10 cellular contexts compared by ENCODE assay signal in genomic region chr7:99096124-99096887, GRCh38. TPM values are rescaled to one million over a fixed set of nuclear protein-coding genes. Genes with fewer than 3 reads are reported as not detected.
DNase-seq lines count a peak whose midpoint lies in the region; ATAC-seq and TF ChIP-seq lines count a peak whose summit lies in the region.
"Had no signal": no experiment of that assay in that cellular context is flagged by ENCODE, and none has a peak within 500 bp of the region (broad histone marks: within the 10 kb centered on the region; RNA-seq: fewer than 3 reads in every experiment).

No MANE protein-coding gene starts in this region.

- H3K9me3 ChIP-seq in HCT116 (ENCODE audit: control insufficient read depth in 1 of 2, insufficient read depth in 1 of 2, low read depth in 1 of 2, low read length in 2 of 2) (no peaks in the 10 kb centered on the region), mammary epithelial cell (replicated peaks; ENCODE audit: insufficient read depth, low read length) (no peaks in the 10 kb centered on the region), right atrium auricular region (peaks cover 0 to 6% of the 10 kb centered on the region in 2 donors), sigmoid colon (no peaks in the 10 kb centered on the region)

- no peak overlapping the region for H3K4me3 ChIP-seq in HCT116 (replicated peaks in 1 of 2; ENCODE audit: low read depth in 1 of 2, low read length in 2 of 2)
- no peak overlapping the region for H3K4me3 ChIP-seq in mammary epithelial cell (replicated peaks in 1 of 3; ENCODE audit: insufficient read depth in 1 of 3, low read depth in 2 of 3, low read length in 3 of 3)
- no peak overlapping the region for H3K4me3 ChIP-seq in right atrium auricular region
- no peak overlapping the region for H3K4me3 ChIP-seq in sigmoid colon
- H3K4me3 ChIP-seq: HAP-1 had no signal

- BruUV-seq in HCT116 (replicated peaks; lab: Mats Ljungman, UMichigan) (no TSS peak), mammary epithelial cell (replicated peaks; lab: Mats Ljungman, UMichigan) (no TSS peak)

- no peak overlapping the region for H3K9ac ChIP-seq in HCT116 (ENCODE audit: low read length)
- H3K9ac ChIP-seq in mammary epithelial cell (ENCODE audit: insufficient read depth, low read length), result no peak overlapping the region

- 66% methylated on average over 5 of the region's 6 CpGs for WGBS in mammary epithelial cell (ENCODE audit: low coverage, missing lambda C conversion rate)
- WGBS in sigmoid colon, 2 donors, result 72 to 81% methylated on average over 6 of the region's 6 CpGs

- ATAC-seq in HCT116 (no peak), GM18868 (IDR thresholded peaks at IDR 0.05; ENCODE audit: unreplicated experiment) (no peak), GM18858 (IDR thresholded peaks at IDR 0.05; ENCODE audit: unreplicated experiment) (no peak)
- ATAC-seq: T-cell had no signal

- CTCF ChIA-PET in HCT116 (lab: Charles Lee) (no interaction called here), mammary epithelial cell (lab: Charles Lee; ENCODE audit: low non-redundant PET) (interaction anchor here (0.6 to 0.8 kb wide), 2 partner anchors 17 to 179 kb away, joined by 3 to 4 read pairs; no protein-coding TSS in a partner anchor)

- H3K9me2 ChIP-seq in HCT116 (ENCODE audit: insufficient read depth), result no peaks in the 10 kb centered on the region

- H3K4me2 ChIP-seq in HCT116 (ENCODE audit: low read length) (no peak overlapping the region), mammary epithelial cell (ENCODE audit: insufficient read depth, low read depth, low read length) (peak overlapping the region; percentile 36)

- H3K79me2 ChIP-seq in HCT116 (ENCODE audit: insufficient read depth, low read length) (peaks cover 97% of the 10 kb centered on the region), mammary epithelial cell (ENCODE audit: insufficient read depth, low read length) (peaks cover 97% of the 10 kb centered on the region)

- H4K20me1 ChIP-seq in HCT116 (ENCODE audit: insufficient read depth), result no peaks in the 10 kb centered on the region; the same call in 1 of the 2 replicates
- H4K20me1 ChIP-seq in mammary epithelial cell (ENCODE audit: insufficient read depth, low read length), result peaks cover 2% of the 10 kb centered on the region

- RAD21 ChIA-PET in HCT116 (lab: Charles Lee; ENCODE audit: low non-redundant PET in 1 of 2, low total read pairs in 2 of 2, uncharacterized antibody in 2 of 2, unreplicated experiment in 2 of 2), result no interaction called here

- in situ Hi-C loops in mammary epithelial cell (cut with MboI; ENCODE audit: low sequenced_read_pairs in 2 of 2), result no loop called here

- intact Hi-C loops in HCT116 (cut with micrococcal nuclease), result no loop called here
- intact Hi-C loops in mammary epithelial cell (cut with micrococcal nuclease), result no loop called here
- intact Hi-C loops in sigmoid colon (cut with DNase I), result loop anchor here (5.0 kb wide), 1 partner anchor 46 kb away; the partner anchor contains the start of gene SMURF1

- H3K4me1 ChIP-seq in HCT116 (ENCODE audit: control insufficient read depth in 1 of 2, insufficient read depth in 2 of 2, low read length in 2 of 2), result peaks cover 10 to 29% of the 10 kb centered on the region in 2 experiments; a peak in 3 of 4 replicates
- peaks cover 29% of the 10 kb centered on the region for H3K4me1 ChIP-seq in mammary epithelial cell (ENCODE audit: insufficient read depth, low read length)
- peaks cover 0 to 23% of the 10 kb centered on the region in 2 donors for H3K4me1 ChIP-seq in right atrium auricular region
- H3K4me1 ChIP-seq in sigmoid colon, result peaks cover 0 to 45% (median 31%) of the 10 kb centered on the region in 4 donors

- no peak for TF ChIP-seq CTCF in HCT116 (IDR thresholded peaks at IDR 0.05 in 2 of 3, conservative IDR thresholded peaks at IDR 0.05 in 1 of 3; ENCODE audit: borderline replicate concordance in 1 of 3, insufficient read depth in 1 of 3, low read depth in 2 of 3, low read length in 2 of 3)
- no peak for TF ChIP-seq CTCF in mammary epithelial cell (conservative IDR thresholded peaks at IDR 0.05 in 1 of 2, IDR thresholded peaks at IDR 0.05 in 1 of 2; ENCODE audit: extremely low read depth in 1 of 2, insufficient read depth in 1 of 2, low read depth in 1 of 2, low read length in 2 of 2)
- TF ChIP-seq CTCF in right atrium auricular region (IDR thresholded peaks at IDR 0.05), result no peak
- no peak for TF ChIP-seq CTCF in sigmoid colon (IDR thresholded peaks at IDR 0.05)

- dilution Hi-C loops in mammary epithelial cell (cut with HindIII; ENCODE audit: low sequenced_read_pairs), result no loop called here

- TF ChIP-seq POLR2A in HCT116 (IDR thresholded peaks at IDR 0.05; ENCODE audit: borderline replicate concordance, extremely low read depth, insufficient read depth, insufficient read length) (no peak), sigmoid colon (IDR thresholded peaks at IDR 0.05) (no peak)

- H3K27me3 ChIP-seq in HCT116 (ENCODE audit: insufficient read depth, low read length) (no peaks in the 10 kb centered on the region), mammary epithelial cell (ENCODE audit: insufficient read depth, low read length) (no peaks in the 10 kb centered on the region), right atrium auricular region (no peaks in the 10 kb centered on the region), sigmoid colon (no peaks in the 10 kb centered on the region)

- POLR2A ChIA-PET in HCT116 (lab: Charles Lee), result no interaction called here

- H3K36me3 ChIP-seq in HCT116 (ENCODE audit: control insufficient read depth in 1 of 2, insufficient read depth in 2 of 2, low read length in 2 of 2) (no peaks in the 10 kb centered on the region), mammary epithelial cell (ENCODE audit: insufficient read depth, low read length) (no peaks in the 10 kb centered on the region), right atrium auricular region (no peaks in the 10 kb centered on the region), sigmoid colon (no peaks in the 10 kb centered on the region)
- H3K36me3 ChIP-seq: HAP-1 had no signal

- TF ChIP-seq RAD21 in HCT116 (IDR thresholded peaks at IDR 0.05; ENCODE audit: low read depth), result 0 out of 2 replicates have a peak, but pooled peaks have one; percentile 2

- DNase-seq in HCT116 (ENCODE audit: low read depth, low spot score) (no peak), mammary epithelial cell (peak; percentile 81), right atrium auricular region (ENCODE audit: low spot score) (no peak), sigmoid colon (no peak), NCI-H446 (lab: John Stamatoyannopoulos, UW) (no peak), kidney tubule cell (ENCODE audit: low spot score) (no peak)
- DNase-seq: T-cell had no signal

- H2AFZ ChIP-seq in HCT116 (ENCODE audit: low read depth, low read length, poor library complexity, severe bottlenecking) (no peak overlapping the region), mammary epithelial cell (ENCODE audit: low read depth, low read length) (no peak overlapping the region)

- H3K27ac ChIP-seq in HCT116 (ENCODE audit: low read depth, low read length), result no peak overlapping the region
- no peak overlapping the region for H3K27ac ChIP-seq in mammary epithelial cell (ENCODE audit: insufficient read depth, low read depth, low read length)
- peak overlapping the region; percentile 73 to 76 for H3K27ac ChIP-seq in right atrium auricular region
- H3K27ac ChIP-seq in sigmoid colon, result peak overlapping the region; percentile 30 to 68 (median 46)

- peak in 1 of 4 donors; percentile 2 for TF ChIP-seq EP300 in sigmoid colon (IDR thresholded peaks at IDR 0.05)

TF ChIP-seq in HCT116, 20 proteins besides CTCF, POLR2A, EP300 and RAD21:
- TF ChIP-seq EZH2 (IDR thresholded peaks at IDR 0.05) (no peak), POLR2AphosphoS5 (IDR thresholded peaks at IDR 0.05; ENCODE audit: low read depth, low read length) (no peak), ATF3 (IDR thresholded peaks at IDR 0.05) (no peak), REST (IDR thresholded peaks at IDR 0.05; ENCODE audit: low read depth) (no peak)

RNA-seq across cellular contexts. Expression of gene SMURF1, which starts 47.6 kb away (rescaled TPM):
- total RNA-seq in HCT116 (2021; ENCODE audit: unreplicated experiment) (24.6 TPM), mammary epithelial cell (10 to 100 TPM; 42.5 to 43.2 TPM), right atrium auricular region (10 to 100 TPM in 1 of 2 donors, 1 to 10 TPM in 1; 9.0 to 14.3 TPM), sigmoid colon (10 to 100 TPM; 10.7 to 18.0 (median 15.8) TPM)
- 12.8 and 17.1 TPM in 2 replicates for polyA plus RNA-seq in HCT116 (2012)
- polyA plus RNA-seq in mammary epithelial cell (19.9 TPM), sigmoid colon (10 to 100 TPM in 1 of 3 donors, 1 to 10 TPM in 2; 8.4 to 14.1 (median 9.7) TPM)
- 35.4 TPM for polyA minus RNA-seq in mammary epithelial cell

Comparison
In these comparisons a context has a peak if more than half of its experiments do, and no peak if none do; other contexts are left out.
1. H3K27ac ChIP-seq: peak in right atrium auricular region (2 of 2) and sigmoid colon (4 of 4); none in HCT116 (single experiment) and mammary epithelial cell (single experiment).